ENCODE assay signal across 15 cellular contexts in the genomic region with DNA sequence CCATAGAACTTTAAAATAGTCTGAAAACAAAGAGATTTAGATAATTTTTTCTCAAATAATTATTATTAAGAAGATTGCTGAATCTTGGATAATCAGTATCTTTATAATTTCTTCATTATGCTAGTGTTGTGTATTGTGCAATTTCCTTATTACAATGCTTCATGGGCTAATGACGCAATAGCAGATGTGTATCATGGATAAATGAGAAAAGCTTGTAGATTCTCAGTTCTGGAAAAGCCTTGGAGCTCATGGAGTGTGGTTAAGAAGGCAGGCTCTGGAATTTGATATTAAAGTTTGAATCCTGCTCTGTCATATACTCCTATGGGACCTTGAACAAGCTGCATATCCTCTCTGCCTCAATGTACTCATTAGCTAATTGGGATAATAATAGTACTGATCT. TPM values are rescaled to one million over a fixed set of nuclear protein-coding genes. Genes with fewer than 3 reads are reported as not detected.
A peak's percentile ranks its signal among the peaks of the same experiment; 100 is the strongest.
DNase-seq lines count a peak whose midpoint lies in the region; ATAC-seq, FAIRE-seq and TF ChIP-seq lines count a peak whose summit lies in the region.
"Had no signal": no experiment of that assay in that cellular context is flagged by ENCODE, and none has a peak within 500 bp of the region (broad histone marks: within the 10 kb centered on the region; RNA-seq: fewer than 3 reads in every experiment).

No MANE protein-coding gene starts in this region.

- no peaks in the 10 kb centered on the region for H3K36me3 Mint-ChIP-seq in astrocyte (ENCODE audit: low read depth, unreplicated experiment)
- H3K36me3 Mint-ChIP-seq: CD4-positive, CD25-positive, alpha-beta regulatory T cell had no signal

- no peak overlapping the region for H3K4me3 Mint-ChIP-seq in astrocyte (ENCODE audit: unreplicated experiment)
- H3K4me3 Mint-ChIP-seq: CD4-positive, CD25-positive, alpha-beta regulatory T cell; stimulated activated naive CD8-positive, alpha-beta T cell treated with anti-CD3 and anti-CD28 coated beads, Interleukin-15, Interleukin-2, amounts not matched to agents 100 ng/mL and 50 ng/mL, for 24 hours had no signal

- no peaks in the 10 kb centered on the region for H3K79me2 ChIP-seq in astrocyte (ENCODE audit: insufficient read depth, low read length)

- H3K4me1 ChIP-seq in astrocyte (ENCODE audit: insufficient read depth, low read length): peaks cover 25% of the 10 kb centered on the region
- H3K4me1 ChIP-seq: prostate gland had no signal

- no peak for FAIRE-seq in astrocyte (lab: Jason Lieb, UNC)
- FAIRE-seq: endometrium had no signal

- peak; percentile 92 for DNase-seq in AG10803 (ENCODE audit: low read depth)
- DNase-seq in M059J (ENCODE audit: low read depth): peak; percentile 63
- peak; percentile 77 for DNase-seq in astrocyte (ENCODE audit: low read depth)
- no peak for DNase-seq in left cardiac atrium
- DNase-seq in activated effector memory CD4-positive, alpha-beta T cell treated with Interleukin-2 at 50 U/mL for 16 hours: no peak
- no peak for DNase-seq in NCI-H1436 treated with DMSO at 0.1 percent for 48 hours (lab: John Stamatoyannopoulos, UW)
- DNase-seq in occipital lobe (lab: John Stamatoyannopoulos, UW): no peak
- DNase-seq: anterior cingulate cortex; CD4-positive, CD25-positive, alpha-beta regulatory T cell; Karpas-422; NCI-H2227 treated with DMSO at 0.1 percent for 48 hours had no signal

- intact Hi-C loops in left cardiac atrium (cut with DNase I): no loop called here

- H2AFZ ChIP-seq in astrocyte (ENCODE audit: low read depth, low read length): no peak overlapping the region

- peaks cover 3% of the 10 kb centered on the region for H3K9me3 Mint-ChIP-seq in astrocyte (ENCODE audit: unreplicated experiment)
- H3K9me3 Mint-ChIP-seq: CD4-positive, CD25-positive, alpha-beta regulatory T cell; stimulated activated naive CD8-positive, alpha-beta T cell treated with anti-CD3 and anti-CD28 coated beads, Interleukin-15, Interleukin-2, amounts not matched to agents 100 ng/mL and 50 ng/mL, for 24 hours had no signal

- ATAC-seq in left cardiac atrium (peak; percentile 27 to 36), GM21528 (IDR thresholded peaks at IDR 0.05; ENCODE audit: low FRiP score, unreplicated experiment) (no peak)

- no peak overlapping the region for H3K4me3 ChIP-seq in AG10803 (ENCODE audit: low read length)
- H3K4me3 ChIP-seq in astrocyte (ENCODE audit: insufficient read depth, low read depth, low read length): no peak overlapping the region
- H3K4me3 ChIP-seq: prostate gland had no signal

- no peak overlapping the region for H3K27ac Mint-ChIP-seq in astrocyte (ENCODE audit: unreplicated experiment)
- H3K27ac Mint-ChIP-seq: CD4-positive, CD25-positive, alpha-beta regulatory T cell; stimulated activated naive CD8-positive, alpha-beta T cell treated with anti-CD3 and anti-CD28 coated beads, Interleukin-15, Interleukin-2, amounts not matched to agents 100 ng/mL and 50 ng/mL, for 24 hours had no signal

- no peak overlapping the region for H3K9ac ChIP-seq in astrocyte (ENCODE audit: low read length)

- H3K27ac ChIP-seq in astrocyte (ENCODE audit: low read depth, low read length): no peak overlapping the region
- H3K27ac ChIP-seq: prostate gland had no signal

- H4K20me1 ChIP-seq in astrocyte (ENCODE audit: insufficient read depth, low read length): no peaks in the 10 kb centered on the region

- no peaks in the 10 kb centered on the region for H3K27me3 ChIP-seq in astrocyte (ENCODE audit: insufficient read depth, low read length)

- H3K36me3 ChIP-seq in astrocyte (ENCODE audit: insufficient read depth, low read length): no peaks in the 10 kb centered on the region
- H3K36me3 ChIP-seq: prostate gland had no signal

- peaks cover 38% of the 10 kb centered on the region for H3K4me1 Mint-ChIP-seq in astrocyte (ENCODE audit: low read depth, unreplicated experiment)
- H3K4me1 Mint-ChIP-seq: CD4-positive, CD25-positive, alpha-beta regulatory T cell had no signal

- no peaks in the 10 kb centered on the region for H3K9me3 ChIP-seq in astrocyte (ENCODE audit: insufficient read depth, low read depth, low read length)
- H3K9me3 ChIP-seq: prostate gland had no signal

- peak overlapping the region; percentile 16 for H3K4me2 ChIP-seq in astrocyte (ENCODE audit: low read length)

- no peaks in the 10 kb centered on the region for H3K27me3 Mint-ChIP-seq in astrocyte (ENCODE audit: low read depth, unreplicated experiment)
- H3K27me3 Mint-ChIP-seq: CD4-positive, CD25-positive, alpha-beta regulatory T cell; stimulated activated naive CD8-positive, alpha-beta T cell treated with anti-CD3 and anti-CD28 coated beads, Interleukin-15, Interleukin-2, amounts not matched to agents 100 ng/mL and 50 ng/mL, for 24 hours had no signal

- TF ChIP-seq CTCF in AG10803 (conservative IDR thresholded peaks at IDR 0.05; ENCODE audit: low read length) (no peak), astrocyte (IDR thresholded peaks at IDR 0.05; ENCODE audit: insufficient read depth, low read depth, low read length) (no peak)

RNA-seq across cellular contexts. Expression of gene CXCL8, which starts 18.9 kb away (rescaled TPM):
- total RNA-seq in M059J (2014; rRNA removed; shearing (Covaris generic)): 33.1 and 33.9 TPM in 2 replicates
- 1.2 and 1.5 TPM in 2 replicates for total RNA-seq in astrocyte
- total RNA-seq in left cardiac atrium: 1 to 10 TPM in 1 of 2 donors, under 1 TPM in 1; 0.82 to 3.1 TPM
- total RNA-seq in occipital lobe: 5.1 TPM

Comparison
In these comparisons a context has a peak if more than half of its experiments do, and no peak if none do; other contexts are left out.
1. DNase-seq: peak in AG10803 (single experiment), M059J (single experiment) and astrocyte (single experiment); none in left cardiac atrium (single experiment), activated effector memory CD4-positive, alpha-beta T cell treated with Interleukin-2 at 50 U/mL for 16 hours (single experiment), NCI-H1436 treated with DMSO at 0.1 percent for 48 hours (single experiment) and occipital lobe (single experiment).